Comparison of ENCODE assay signal across 8 cellular contexts in genomic region chr11:58577441-58578135, GRCh38. TPM values are rescaled to one million over a fixed set of nuclear protein-coding genes. Genes with fewer than 3 reads are reported as not detected.
DNase-seq lines count a peak whose midpoint lies in the region; ATAC-seq and TF ChIP-seq lines count a peak whose summit lies in the region.

No MANE protein-coding gene starts in this region.

- H3K9me3 ChIP-seq in esophagus squamous epithelium (no peaks in the 10 kb centered on the region), subcutaneous abdominal adipose tissue (ENCODE audit: control insufficient read depth in 5 of 5, low read length in 5 of 5) (no peaks in the 10 kb centered on the region)

- peak; percentile 56 to 76 for DNase-seq in NCI-H526 (lab: John Stamatoyannopoulos, UW)
- DNase-seq in NCI-H526 treated with DMSO at 0.1 percent for 48 hours (lab: John Stamatoyannopoulos, UW), result no peak
- peak; percentile 93 for DNase-seq in NOMO-1 treated with dmso at 0.1 percent for 144 hours (lab: John Stamatoyannopoulos, UW; ENCODE audit: unreplicated experiment)
- DNase-seq in activated T-cell treated with anti-CD3 and anti-CD28 coated beads for 1 hour (ENCODE audit: low read depth), result peak; percentile 62
- DNase-seq in esophagus squamous epithelium (lab: John Stamatoyannopoulos, UW), result peak; percentile 75
- DNase-seq in neural crest cell (ENCODE audit: low read depth, low spot score), result no peak

- peak in 2 of 4 donors; percentile 68 to 69 for TF ChIP-seq POLR2A in esophagus squamous epithelium (IDR thresholded peaks at IDR 0.05)

- TF ChIP-seq CTCF in esophagus squamous epithelium (IDR thresholded peaks at IDR 0.05) (no peak), neural crest cell (conservative IDR thresholded peaks at IDR 0.05) (no peak)

- H3K27ac Mint-ChIP-seq in neural crest cell (ENCODE audit: unreplicated experiment), result peak overlapping the region; percentile 100

- peak; percentile 45 for ATAC-seq in HG02981 (IDR thresholded peaks at IDR 0.05; ENCODE audit: unreplicated experiment)

- peak overlapping the region; percentile 95 to 100 (median 100) for H3K27ac ChIP-seq in esophagus squamous epithelium
- H3K27ac ChIP-seq in subcutaneous abdominal adipose tissue (ENCODE audit: low read depth, low read length), result peak overlapping the region; percentile 100

- H3K4me3 Mint-ChIP-seq in neural crest cell, result peak overlapping the region; percentile 100

- H3K27me3 ChIP-seq in esophagus squamous epithelium (no peaks in the 10 kb centered on the region), subcutaneous abdominal adipose tissue (ENCODE audit: control insufficient read depth in 5 of 5, insufficient read depth in 4 of 5, low read length in 5 of 5) (no peaks in the 10 kb centered on the region)

- 0% methylated on average over 19 to 22 of the region's 22 CpGs for WGBS in esophagus squamous epithelium, 2 donors

- no peaks in the 10 kb centered on the region for H3K36me3 Mint-ChIP-seq in neural crest cell (ENCODE audit: low read depth)

- peak overlapping the region; percentile 95 to 98 (median 96) for H3K4me3 ChIP-seq in esophagus squamous epithelium
- peak overlapping the region; percentile 82 to 97 (median 86) for H3K4me3 ChIP-seq in subcutaneous abdominal adipose tissue (ENCODE audit: low read depth in 1 of 5, low read length in 5 of 5)

- peaks cover 3% of the 10 kb centered on the region for H3K27me3 Mint-ChIP-seq in neural crest cell (ENCODE audit: low read depth)

- H3K9me3 Mint-ChIP-seq in neural crest cell, result no peaks in the 10 kb centered on the region

- H3K4me1 ChIP-seq in esophagus squamous epithelium (peaks cover 16 to 77% (median 63%) of the 10 kb centered on the region in 3 donors), subcutaneous abdominal adipose tissue (ENCODE audit: control insufficient read depth in 5 of 5, insufficient read depth in 5 of 5, low read length in 5 of 5) (peaks cover 8 to 65% (median 63%) of the 10 kb centered on the region in 5 donors)

- peak overlapping the region; percentile 89 to 99 (median 98) for H3K9ac ChIP-seq in subcutaneous abdominal adipose tissue (ENCODE audit: low read length in 5 of 5)

- intact Hi-C loops in esophagus squamous epithelium (cut with DNase I), result no loop called here

- peaks cover 40% of the 10 kb centered on the region for H3K4me1 Mint-ChIP-seq in neural crest cell

- H3K36me3 ChIP-seq in esophagus squamous epithelium (no peaks in the 10 kb centered on the region), subcutaneous abdominal adipose tissue (ENCODE audit: control insufficient read depth in 5 of 5, insufficient read depth in 5 of 5, low read length in 5 of 5) (no peaks in the 10 kb centered on the region)

RNA-seq across cellular contexts. Expression of gene ZFP91, which starts 1.3 kb away (rescaled TPM):
- 10 to 100 TPM; 26.6 to 48.6 (median 40.5) TPM for total RNA-seq in esophagus squamous epithelium
- 48.0 and 51.5 TPM in 2 replicates for total RNA-seq in neural crest cell

RNA-seq across cellular contexts. Expression of gene LPXN, which starts 1.9 kb away (rescaled TPM):
- 10 to 100 TPM in 1 of 4 donors, 1 to 10 TPM in 3; 1.7 to 12.4 (median 4.4) TPM for total RNA-seq in esophagus squamous epithelium
- 2.9 and 3.1 TPM in 2 replicates for total RNA-seq in neural crest cell

RNA-seq across cellular contexts. Expression of gene CNTF, which starts 44.9 kb away (rescaled TPM):
- total RNA-seq in esophagus squamous epithelium (1 to 10 TPM in 2 of 4 donors, under 1 TPM in 2; 0.53 to 3.2 (median 1.2) TPM), neural crest cell (3.7 and 4.4 TPM in 2 replicates)

Comparison
In these comparisons a context has a peak if more than half of its experiments do, and no peak if none do; other contexts are left out.
1. DNase-seq: peak in NCI-H526 (2 of 2), NOMO-1 treated with dmso at 0.1 percent for 144 hours (single experiment), activated T-cell treated with anti-CD3 and anti-CD28 coated beads for 1 hour (single experiment) and esophagus squamous epithelium (single experiment); none in NCI-H526 treated with DMSO at 0.1 percent for 48 hours (single experiment) and neural crest cell (single experiment).